6 cellular contexts compared by ENCODE assay signal in genomic region chr2:220684099-220684498, GRCh38.
"Had no signal": no experiment of that assay in that cellular context is flagged by ENCODE, and none has a peak within 500 bp of the region (broad histone marks: within the 10 kb centered on the region; RNA-seq: fewer than 3 reads in every experiment).

No MANE protein-coding gene starts in this region.

- H3K4me1 Mint-ChIP-seq: H9 had no signal

- H3K4me3 Mint-ChIP-seq: GM23338, H9 had no signal

- DNase-seq: H9, HCEC 1CT, KG1 had no signal

- H3K4me2 ChIP-seq: GM23338 had no signal

- H3K27ac ChIP-seq: HL-60 had no signal

- H3K4me3 ChIP-seq: GM23338, K562 had no signal

- H3K27ac Mint-ChIP-seq: GM23338, H9 had no signal

- H3K9me3 Mint-ChIP-seq: GM23338, H9 had no signal
